ENCODE assay signal across 23 cellular contexts in genomic region chr3:27049792-27050191, GRCh38.
"Had no signal": no experiment of that assay in that cellular context is flagged by ENCODE, and none has a peak within 500 bp of the region (broad histone marks: within the 10 kb centered on the region; RNA-seq: fewer than 3 reads in every experiment).

No MANE protein-coding gene starts in this region.

- DNase-seq: activated CD4-positive, alpha-beta T cell treated with anti-CD3 and anti-CD28 coated beads for 1 hour; activated CD8-positive, alpha-beta memory T cell treated with anti-CD3 and anti-CD28 coated beads, Interleukin-2, amount 50 U/mL, for 4 hours; activated naive CD4-positive, alpha-beta T cell; activated T-cell treated with anti-CD3 and anti-CD28 coated beads, Interleukin-2, amount 50 U/mL, for 24 hours; adrenal gland; brain microvascular endothelial cell; caudate nucleus; effector CD4-positive, alpha-beta T cell; heart left ventricle; lower lobe of right lung; naive thymus-derived CD4-positive, alpha-beta T cell; posterior cingulate gyrus; stimulated activated CD4-positive, alpha-beta T cell treated with anti-CD3 and anti-CD28 coated beads, Interleukin-4, amount 100 ng/mL, for 1 hour; stimulated activated naive CD8-positive, alpha-beta T cell treated with anti-CD3 and anti-CD28 coated beads, Interleukin-15, Interleukin-2, amounts not matched to agents 100 U/mL and 50 U/mL, for 24 hours; thyroid gland; upper lobe of right lung had no signal

- H3K27me3 Mint-ChIP-seq: activated naive CD8-positive, alpha-beta T cell; activated T-cell treated with anti-CD3 and anti-CD28 coated beads, Interleukin-2, amount 50 U/mL, for 24 hours; dendritic cell treated with granulocyte-macrophage colony-stimulating factor and Interleukin-4, amounts not matched to agents 40 ng/mL and 50 ng/mL, for 4 days; naive thymus-derived CD4-positive, alpha-beta T cell had no signal

- H3K4me3 Mint-ChIP-seq: activated naive CD8-positive, alpha-beta T cell; activated T-cell treated with anti-CD3 and anti-CD28 coated beads, Interleukin-2, amount 50 U/mL, for 24 hours; dendritic cell treated with granulocyte-macrophage colony-stimulating factor and Interleukin-4, amounts not matched to agents 40 ng/mL and 50 ng/mL, for 4 days; naive thymus-derived CD4-positive, alpha-beta T cell; neural crest cell had no signal

- ATAC-seq: heart left ventricle; left lobe of liver; lower lobe of right lung; naive thymus-derived CD4-positive, alpha-beta T cell; stimulated activated naive CD8-positive, alpha-beta T cell treated with anti-CD3 and anti-CD28 coated beads, Interleukin-15, Interleukin-2, amounts not matched to agents 100 U/mL and 50 U/mL, for 24 hours; upper lobe of right lung had no signal

- H3K36me3 ChIP-seq: adrenal gland, ascending aorta, brain microvascular endothelial cell, heart left ventricle, lower lobe of right lung, thyroid gland, upper lobe of right lung had no signal

- H3K4me1 Mint-ChIP-seq: naive thymus-derived CD4-positive, alpha-beta T cell; neural crest cell had no signal

- H3K9me3 ChIP-seq: adrenal gland, thyroid gland had no signal

- H3K4me3 ChIP-seq: adrenal gland, ascending aorta, heart left ventricle, lower lobe of right lung, thyroid gland, upper lobe of right lung had no signal

- H3K27me3 ChIP-seq: adrenal gland, ascending aorta, brain microvascular endothelial cell, heart left ventricle, thyroid gland, upper lobe of right lung had no signal

- H3K36me3 Mint-ChIP-seq: activated naive CD8-positive, alpha-beta T cell; naive thymus-derived CD4-positive, alpha-beta T cell had no signal

- FAIRE-seq: endometrium had no signal

- H3K27ac Mint-ChIP-seq: activated naive CD8-positive, alpha-beta T cell; activated T-cell treated with anti-CD3 and anti-CD28 coated beads, Interleukin-2, amount 50 U/mL, for 24 hours; activated T-helper 2 cell treated with anti-CD3 and anti-CD28 coated beads, Interferon-gamma antibody, Interleukin-2, Interleukin-4, amounts not matched to agents 10 μg/mL and 5 μg/mL and 100 μg/mL, durations not matched to agents 14 hours and 24 hours and 36 hours; dendritic cell treated with granulocyte-macrophage colony-stimulating factor and Interleukin-4, amounts not matched to agents 40 ng/mL and 50 ng/mL, for 4 days; naive thymus-derived CD4-positive, alpha-beta T cell had no signal

- H3K27ac ChIP-seq: adrenal gland, ascending aorta, brain microvascular endothelial cell, heart left ventricle, lower lobe of right lung, thyroid gland, upper lobe of right lung had no signal

- H3K4me1 ChIP-seq: adrenal gland, ascending aorta, heart left ventricle, lower lobe of right lung, thyroid gland, upper lobe of right lung had no signal
